12 cellular contexts compared by ENCODE assay signal in genomic region chr19:8340341-8341096, GRCh38. TPM values are rescaled to one million over a fixed set of nuclear protein-coding genes. Genes with fewer than 3 reads are reported as not detected.
A peak's percentile ranks its signal among the peaks of the same experiment; 100 is the strongest.
DNase-seq lines count a peak whose midpoint lies in the region; ATAC-seq, FAIRE-seq and TF ChIP-seq lines count a peak whose summit lies in the region.
"Had no signal": no experiment of that assay in that cellular context is flagged by ENCODE, and none has a peak within 500 bp of the region (broad histone marks: within the 10 kb centered on the region; RNA-seq: fewer than 3 reads in every experiment).

No MANE protein-coding gene starts in this region.

- H3K9me1 ChIP-seq in endothelial cell of umbilical vein (replicated peaks; ENCODE audit: control insufficient read depth, extremely low read depth, insufficient read depth, low read length) = no peaks in the 10 kb centered on the region

- H3K4me2 ChIP-seq in SK-N-SH = no peak overlapping the region
- H3K4me2 ChIP-seq in endothelial cell of umbilical vein (ENCODE audit: insufficient read depth, low read length) = peak overlapping the region; percentile 27

- CTCF ChIA-PET in SK-N-SH (lab: Yijun Ruan, JAX) (interaction anchor here (1.0 to 6.5 kb wide), 6 partner anchors 10 to 77 kb away, joined by 3 to 61 read pairs (median 5); partner anchors contain the start of gene MARCHF2), endothelial cell of umbilical vein (lab: Charles Lee) (interaction anchor here (0.9 to 3.0 kb wide), 8 partner anchors 8 to 166 kb away, joined by 3 to 17 read pairs (median 6); partner anchors contain the start of genes MARCHF2, NDUFA7 and RPS28)

- H3K79me2 ChIP-seq in SK-N-SH (ENCODE audit: insufficient read depth) (no peaks in the 10 kb centered on the region), endothelial cell of umbilical vein (ENCODE audit: control insufficient read depth, insufficient read depth, low read length) (no peaks in the 10 kb centered on the region)

- no peak for ATAC-seq in SK-N-SH treated with all-trans-retinoic acid at 6 μM for 48 hours
- ATAC-seq in upper lobe of left lung (ENCODE audit: low FRiP score in 2 of 2) = peak; percentile 20 to 66
- no peak for ATAC-seq in GM19395 (IDR thresholded peaks at IDR 0.05; ENCODE audit: unreplicated experiment)

- BruUV-seq in endothelial cell of umbilical vein (replicated peaks; lab: Mats Ljungman, UMichigan) = no TSS peak

- H3K36me3 ChIP-seq in SK-N-SH (replicated peaks in 1 of 2; ENCODE audit: control insufficient read depth in 1 of 2, insufficient read depth in 2 of 2, low read length in 1 of 2) (no peaks in the 10 kb centered on the region), endothelial cell of umbilical vein (ENCODE audit: control insufficient read depth in 2 of 2, extremely low read depth in 1 of 2, insufficient read depth in 2 of 2, low read length in 2 of 2) (peaks cover 0 to 2% of the 10 kb centered on the region in 2 experiments), upper lobe of left lung (no peaks in the 10 kb centered on the region)

- H3K4me1 ChIP-seq in SK-N-SH (ENCODE audit: control insufficient read depth in 1 of 2, insufficient read depth in 2 of 2, low read depth in 1 of 2, low read length in 1 of 2) (no peaks in the 10 kb centered on the region; a peak in 1 of 4 replicates), endothelial cell of umbilical vein (ENCODE audit: control insufficient read depth, extremely low read depth, insufficient read depth, low read length) (peaks cover 30% of the 10 kb centered on the region), upper lobe of left lung (peaks cover 19 to 58% (median 36%) of the 10 kb centered on the region in 4 donors)

- WGBS in SK-N-SH (ENCODE audit: low lambda C conversion rate) = 33% methylated on average over 15 of the region's 15 CpGs
- WGBS in upper lobe of left lung, 2 donors = 16 to 18% methylated on average over 15 of the region's 15 CpGs

- DNase-seq in SK-N-SH (peak; percentile 65), endothelial cell of umbilical vein (ENCODE audit: low read depth, low spot score) (peak; percentile 94), lung microvascular endothelial cell (ENCODE audit: low read depth in 2 of 2) (peak; percentile 95 to 98), upper lobe of left lung (peak in 1 of 2 donors; percentile 72), NCI-H1694 (lab: John Stamatoyannopoulos, UW) (no peak), KBM-7 (no peak)
- DNase-seq: activated B cell treated with CpG ODN at 0.5 μM for 24 hours, NCI-H1930 had no signal

- POLR2A ChIA-PET in SK-N-SH (lab: Yijun Ruan, JAX) = interaction anchor here (0.6 kb wide), 1 partner anchor 15 kb away, joined by 5 read pairs; no protein-coding TSS in a partner anchor
- POLR2A ChIA-PET in endothelial cell of umbilical vein (lab: Charles Lee) = interaction anchor here (0.6 to 1.0 kb wide), 3 partner anchors 14 to 241 kb away, joined by 3 to 4 read pairs (median 3); no protein-coding TSS in a partner anchor

- H4K20me1 ChIP-seq in SK-N-SH (ENCODE audit: insufficient read depth) (no peaks in the 10 kb centered on the region), endothelial cell of umbilical vein (replicated peaks; ENCODE audit: control insufficient read depth, extremely low read depth, insufficient read depth, low read length) (no peaks in the 10 kb centered on the region)

- TF ChIP-seq CTCF in SK-N-SH (IDR thresholded peaks at IDR 0.05) (peak; percentile 25), endothelial cell of umbilical vein (IDR thresholded peaks at IDR 0.05; ENCODE audit: extremely low read depth in 1 of 2, insufficient read depth in 1 of 2, low read depth in 1 of 2, low read length in 2 of 2) (peak; percentile 5 to 47), upper lobe of left lung (IDR thresholded peaks at IDR 0.05) (peak; percentile 13 to 78 (median 48))

- H2AFZ ChIP-seq in SK-N-SH (ENCODE audit: low read depth) = no peak overlapping the region
- peak overlapping the region; percentile 36 for H2AFZ ChIP-seq in endothelial cell of umbilical vein (ENCODE audit: low read depth, low read length)

- dilution Hi-C loops in endothelial cell of umbilical vein (cut with MboI; ENCODE audit: extremely low pct_ligation_motif_present, low sequenced_read_pairs) = no loop called here

- TF ChIP-seq EP300 in SK-N-SH (IDR thresholded peaks at IDR 0.05; ENCODE audit: borderline replicate concordance in 1 of 2, low read depth in 1 of 2, low read length in 1 of 2) = no peak
- TF ChIP-seq EP300 in upper lobe of left lung (IDR thresholded peaks at IDR 0.05) = peak in 3 of 4 donors; percentile 87 to 96 (median 93)

- peak; percentile 89 for FAIRE-seq in endothelial cell of umbilical vein (lab: Jason Lieb, UNC)
- FAIRE-seq: islet of Langerhans, RCC 7860 had no signal

- H3K9ac ChIP-seq in SK-N-SH (no peak overlapping the region), endothelial cell of umbilical vein (replicated peaks; ENCODE audit: extremely low read depth, insufficient read depth, low read length) (no peak overlapping the region)

- TF ChIP-seq POLR2A in endothelial cell of umbilical vein (IDR thresholded peaks at IDR 0.05; ENCODE audit: low read depth, low read length) = no peak
- no peak for TF ChIP-seq POLR2A in upper lobe of left lung (IDR thresholded peaks at IDR 0.05)

- intact Hi-C loops in endothelial cell of umbilical vein (cut with micrococcal nuclease) = no loop called here

- in situ Hi-C loops in KBM-7 (cut with MboI; ENCODE audit: low pct_unique_long_range_greater_than_20kb, low sequenced_read_pairs) = no loop called here

- H3K4me3 ChIP-seq in SK-N-SH (ENCODE audit: low read depth in 2 of 2, low read length in 1 of 2) (no peak overlapping the region), endothelial cell of umbilical vein (replicated peaks in 1 of 3; ENCODE audit: insufficient read depth in 1 of 3, low read depth in 1 of 3, low read length in 3 of 3) (no peak overlapping the region), upper lobe of left lung (peak overlapping the region in 2 of 4 donors; percentile 2 to 69)

- H3K27ac ChIP-seq in SK-N-SH (ENCODE audit: low read depth in 2 of 2, low read length in 1 of 2) (no peak overlapping the region), endothelial cell of umbilical vein (ENCODE audit: insufficient read depth, low read depth, low read length) (peak overlapping the region; percentile 73), upper lobe of left lung (peak overlapping the region; percentile 93 to 98 (median 96))

- H3K9me2 ChIP-seq in SK-N-SH = no peaks in the 10 kb centered on the region

- H3K9me3 ChIP-seq in SK-N-SH = no peaks in the 10 kb centered on the region
- no peaks in the 10 kb centered on the region for H3K9me3 ChIP-seq in endothelial cell of umbilical vein (replicated peaks; ENCODE audit: control insufficient read depth, insufficient read depth, low read length)
- H3K9me3 ChIP-seq in upper lobe of left lung = no peaks in the 10 kb centered on the region

- peaks cover 3% of the 10 kb centered on the region for H3F3A ChIP-seq in SK-N-SH (replicated peaks; ENCODE audit: insufficient read depth)

- TF ChIP-seq RAD21 in SK-N-SH (IDR thresholded peaks at IDR 0.05; ENCODE audit: low read length) = no peak

- H3K27me3 ChIP-seq in SK-N-SH (ENCODE audit: insufficient read depth) (peaks cover 27% of the 10 kb centered on the region), endothelial cell of umbilical vein (ENCODE audit: control insufficient read depth in 2 of 2, insufficient read depth in 2 of 2, low read length in 2 of 2) (no peaks in the 10 kb centered on the region), upper lobe of left lung (peaks cover 0 to 2% (median under 1%) of the 10 kb centered on the region in 4 donors)

RNA-seq across cellular contexts. Expression of gene KANK3, which starts 2.5 kb away (rescaled TPM):
- polyA plus RNA-seq in SK-N-SH (2012; rRNA removed) (0.51 and 0.91 TPM in 2 replicates), endothelial cell of umbilical vein (22.1 and 25.0 TPM in 2 replicates)
- 0.12 and 0.17 TPM in 2 replicates for polyA plus RNA-seq in SK-N-SH (2012; cell fraction: cytosol; rRNA removed)
- 1.5 and 1.7 TPM in 2 replicates for polyA plus RNA-seq in SK-N-SH (2012; cell fraction: nucleus; rRNA removed)
- total RNA-seq in endothelial cell of umbilical vein (26.3 and 30.0 TPM in 2 replicates), lung microvascular endothelial cell (55.8 and 148 TPM in 2 replicates), upper lobe of left lung (100 to 1,000 TPM in 1 of 6 donors, 10 to 100 TPM in 5; 27.7 to 109 (median 56.9) TPM)
- polyA plus RNA-seq in endothelial cell of umbilical vein (2011; cell fraction: cytosol; rRNA removed) = 10.9 and 14.4 TPM in 2 replicates
- 47.3 and 47.4 TPM in 2 replicates for polyA plus RNA-seq in endothelial cell of umbilical vein (2011; cell fraction: nucleus; rRNA removed)
- polyA plus RNA-seq in endothelial cell of umbilical vein (2012) = 6.1 and 11.4 TPM in 2 replicates
- polyA minus RNA-seq in endothelial cell of umbilical vein = 8.3 and 8.7 TPM in 2 replicates
- not detected for polyA minus RNA-seq in endothelial cell of umbilical vein (2011; cell fraction: cytosol; rRNA and poly(A)+ RNA removed)
- polyA minus RNA-seq in endothelial cell of umbilical vein (2011; cell fraction: nucleus; rRNA and poly(A)+ RNA removed) = 6.3 and 14.1 TPM in 2 replicates

RNA-seq across cellular contexts. Expression of gene RPS28, which starts 19.2 kb away (rescaled TPM):
- 410 and 601 TPM in 2 replicates for polyA plus RNA-seq in SK-N-SH (2012; rRNA removed)
- 358 and 452 TPM in 2 replicates for polyA plus RNA-seq in SK-N-SH (2012; cell fraction: cytosol; rRNA removed)
- 158 and 329 TPM in 2 replicates for polyA plus RNA-seq in SK-N-SH (2012; cell fraction: nucleus; rRNA removed)
- 1,555 and 1,664 TPM in 2 replicates for total RNA-seq in endothelial cell of umbilical vein
- polyA plus RNA-seq in endothelial cell of umbilical vein = 865 and 990 TPM in 2 replicates
- 799 and 842 TPM in 2 replicates for polyA plus RNA-seq in endothelial cell of umbilical vein (2011; cell fraction: cytosol; rRNA removed)
- polyA plus RNA-seq in endothelial cell of umbilical vein (2011; cell fraction: nucleus; rRNA removed) = 200 and 336 TPM in 2 replicates
- 2,106 and 2,592 TPM in 2 replicates for polyA plus RNA-seq in endothelial cell of umbilical vein (2012)
- polyA minus RNA-seq in endothelial cell of umbilical vein = 420 and 491 TPM in 2 replicates
- polyA minus RNA-seq in endothelial cell of umbilical vein (2011; cell fraction: cytosol; rRNA and poly(A)+ RNA removed) = 322 TPM
- polyA minus RNA-seq in endothelial cell of umbilical vein (2011; cell fraction: nucleus; rRNA and poly(A)+ RNA removed) = 48.7 and 96.3 TPM in 2 replicates
- 186 and 293 TPM in 2 replicates for total RNA-seq in lung microvascular endothelial cell
- total RNA-seq in upper lobe of left lung = 1,000 to 10,000 TPM in 2 of 6 donors, 100 to 1,000 TPM in 4; 282 to 1,919 (median 843) TPM

RNA-seq across cellular contexts. Expression of gene NDUFA7, which starts 19.3 kb away (rescaled TPM):
- polyA plus RNA-seq in SK-N-SH (2012; rRNA removed) (107 and 111 TPM in 2 replicates), endothelial cell of umbilical vein (169 and 196 TPM in 2 replicates)
- 58.2 and 80.9 TPM in 2 replicates for polyA plus RNA-seq in SK-N-SH (2012; cell fraction: cytosol; rRNA removed)
- 52.6 and 53.8 TPM in 2 replicates for polyA plus RNA-seq in SK-N-SH (2012; cell fraction: nucleus; rRNA removed)
- total RNA-seq in endothelial cell of umbilical vein (60.2 and 62.0 TPM in 2 replicates), lung microvascular endothelial cell (28.4 and 30.9 TPM in 2 replicates), upper lobe of left lung (10 to 100 TPM; 13.6 to 50.9 (median 31.1) TPM)
- polyA plus RNA-seq in endothelial cell of umbilical vein (2011; cell fraction: cytosol; rRNA removed) = 60.1 and 63.3 TPM in 2 replicates
- 27.0 and 32.6 TPM in 2 replicates for polyA plus RNA-seq in endothelial cell of umbilical vein (2011; cell fraction: nucleus; rRNA removed)
- 74.3 and 105 TPM in 2 replicates for polyA plus RNA-seq in endothelial cell of umbilical vein (2012)
- 54.9 and 60.2 TPM in 2 replicates for polyA minus RNA-seq in endothelial cell of umbilical vein
- polyA minus RNA-seq in endothelial cell of umbilical vein (2011; cell fraction: cytosol; rRNA and poly(A)+ RNA removed) = 60.9 TPM
- polyA minus RNA-seq in endothelial cell of umbilical vein (2011; cell fraction: nucleus; rRNA and poly(A)+ RNA removed) = 17.9 and 21.0 TPM in 2 replicates

RNA-seq across cellular contexts. Expression of gene ANGPTL4, which starts 23.4 kb away (rescaled TPM):
- polyA plus RNA-seq in SK-N-SH (2012; rRNA removed) = 62.5 and 71.2 TPM in 2 replicates
- 25.9 and 37.6 TPM in 2 replicates for polyA plus RNA-seq in SK-N-SH (2012; cell fraction: cytosol; rRNA removed)
- polyA plus RNA-seq in SK-N-SH (2012; cell fraction: nucleus; rRNA removed) = 181 and 394 TPM in 2 replicates
- 3.9 and 4.6 TPM in 2 replicates for total RNA-seq in endothelial cell of umbilical vein
- polyA plus RNA-seq in endothelial cell of umbilical vein = 14.1 and 18.5 TPM in 2 replicates
- 11.1 and 13.6 TPM in 2 replicates for polyA plus RNA-seq in endothelial cell of umbilical vein (2011; cell fraction: cytosol; rRNA removed)
- 21.6 and 23.6 TPM in 2 replicates for polyA plus RNA-seq in endothelial cell of umbilical vein (2011; cell fraction: nucleus; rRNA removed)
- 18.8 and 26.4 TPM in 2 replicates for polyA plus RNA-seq in endothelial cell of umbilical vein (2012)
- 2.5 and 5.9 TPM in 2 replicates for polyA minus RNA-seq in endothelial cell of umbilical vein
- polyA minus RNA-seq in endothelial cell of umbilical vein (2011; cell fraction: cytosol; rRNA and poly(A)+ RNA removed) = 0.72 TPM
- 4.3 and 11.4 TPM in 2 replicates for polyA minus RNA-seq in endothelial cell of umbilical vein (2011; cell fraction: nucleus; rRNA and poly(A)+ RNA removed)
- 1.5 and 7.1 TPM in 2 replicates for total RNA-seq in lung microvascular endothelial cell
- 10 to 100 TPM in 4 of 6 donors, 1 to 10 TPM in 1, not detected in 1; 1.8 to 27.7 (median 13.4) TPM for total RNA-seq in upper lobe of left lung
- total RNA-seq: activated B cell treated with CpG ODN at 0.5 μM for 24 hours had no signal

RNA-seq across cellular contexts. Expression of gene CD320, which starts 32.4 kb away (rescaled TPM):
- 100 and 129 TPM in 2 replicates for polyA plus RNA-seq in SK-N-SH (2012; rRNA removed)
- polyA plus RNA-seq in SK-N-SH (2012; cell fraction: cytosol; rRNA removed) = 50.7 and 92.2 TPM in 2 replicates
- 66.9 and 112 TPM in 2 replicates for polyA plus RNA-seq in SK-N-SH (2012; cell fraction: nucleus; rRNA removed)
- total RNA-seq in endothelial cell of umbilical vein = 84.9 and 86.7 TPM in 2 replicates
- polyA plus RNA-seq in endothelial cell of umbilical vein = 190 and 255 TPM in 2 replicates
- polyA plus RNA-seq in endothelial cell of umbilical vein (2011; cell fraction: cytosol; rRNA removed) = 119 and 129 TPM in 2 replicates
- 45.1 and 52.5 TPM in 2 replicates for polyA plus RNA-seq in endothelial cell of umbilical vein (2011; cell fraction: nucleus; rRNA removed)
- polyA plus RNA-seq in endothelial cell of umbilical vein (2012) = 52.9 and 57.1 TPM in 2 replicates
- 23.9 and 30.9 TPM in 2 replicates for polyA minus RNA-seq in endothelial cell of umbilical vein
- polyA minus RNA-seq in endothelial cell of umbilical vein (2011; cell fraction: cytosol; rRNA and poly(A)+ RNA removed) = 48.5 TPM
- 7.3 and 9.9 TPM in 2 replicates for polyA minus RNA-seq in endothelial cell of umbilical vein (2011; cell fraction: nucleus; rRNA and poly(A)+ RNA removed)
- 22.9 and 24.4 TPM in 2 replicates for total RNA-seq in lung microvascular endothelial cell
- total RNA-seq in upper lobe of left lung = 10 to 100 TPM; 10.5 to 54.0 (median 27.3) TPM

Comparison
In these comparisons a context has a peak if more than half of its experiments do, and no peak if none do; other contexts are left out.
1. DNase-seq: peak in SK-N-SH (single experiment), endothelial cell of umbilical vein (single experiment) and lung microvascular endothelial cell (2 of 2); none in NCI-H1694 (single experiment) and KBM-7 (single experiment).
2. H3K27ac ChIP-seq: peak in endothelial cell of umbilical vein (single experiment) and upper lobe of left lung (4 of 4); none in SK-N-SH (0 of 2).
3. ATAC-seq: peak in upper lobe of left lung (2 of 2); none in SK-N-SH treated with all-trans-retinoic acid at 6 μM for 48 hours (single experiment) and GM19395 (single experiment).
4. Peak in every context shown above with its lines, with median percentiles within 50 percentile points of each other: CTCF ChIP-seq.